In genomic region chr4:127214936-127215335, GRCh38 we compare ENCODE assay signal across 31 cellular contexts.
"Had no signal": no experiment of that assay in that cellular context is flagged by ENCODE, and none has a peak within 500 bp of the region (broad histone marks: within the 10 kb centered on the region; RNA-seq: fewer than 3 reads in every experiment).

No MANE protein-coding gene starts in this region.

- H3K4me3 ChIP-seq: pancreas, psoas muscle, skin epidermis, smooth muscle cell, spleen, suprapubic skin, testis, tibial artery, transverse colon, upper lobe of right lung, uterus had no signal

- H3K27me3 Mint-ChIP-seq: naive thymus-derived CD4-positive, alpha-beta T cell; progenitor cell of endocrine pancreas; stimulated activated memory B cell treated with anti-CD40 and anti-IgM and Interleukin-4, amounts not matched to agents 10 μg/mL and 1 μg/mL and 100 μg/mL, for 72 hours; stimulated activated naive CD8-positive, alpha-beta T cell treated with anti-CD3 and anti-CD28 coated beads, Interleukin-15, amount 100 ng/mL, for 72 hours; type B pancreatic cell had no signal

- H3K9me3 ChIP-seq: neutrophil, pancreas, psoas muscle, suprapubic skin, testis, tibial artery, transverse colon, upper lobe of right lung, uterus had no signal

- H3K4me1 ChIP-seq: pancreas, psoas muscle, upper lobe of right lung had no signal

- H3K4me1 Mint-ChIP-seq: naive thymus-derived CD4-positive, alpha-beta T cell; natural killer cell; nephron progenitor cell; neural crest cell; stimulated activated memory B cell treated with anti-CD40 and anti-IgM and Interleukin-4, amounts not matched to agents 10 μg/mL and 1 μg/mL and 100 μg/mL, for 72 hours; stimulated activated naive CD8-positive, alpha-beta T cell treated with anti-CD3 and anti-CD28 coated beads, Interleukin-15, amount 100 ng/mL, for 72 hours had no signal

- ATAC-seq: naive thymus-derived CD4-positive, alpha-beta T cell; natural killer cell; pancreas; psoas muscle; stimulated activated memory B cell treated with anti-CD40 and anti-IgM and Interleukin-4, amounts not matched to agents 10 μg/mL and 1 μg/mL and 100 μg/mL, for 72 hours; stimulated activated naive CD8-positive, alpha-beta T cell treated with anti-CD3 and anti-CD28 coated beads, Interleukin-15, amount 100 ng/mL, for 72 hours; stimulated activated naive CD8-positive, alpha-beta T cell treated with anti-CD3 and anti-CD28 coated beads, Interleukin-15, Interleukin-2, amounts not matched to agents 100 U/mL and 50 U/mL, for 24 hours had no signal

- H3K36me3 ChIP-seq: neutrophil, pancreas, spleen, suprapubic skin, tibial artery, transverse colon, upper lobe of right lung, uterus had no signal

- H3K9me3 Mint-ChIP-seq: nephron progenitor cell, neural crest cell had no signal

- H3K4me3 Mint-ChIP-seq: naive thymus-derived CD4-positive, alpha-beta T cell; natural killer cell; nephron progenitor cell; neural crest cell; stimulated activated memory B cell treated with anti-CD40 and anti-IgM and Interleukin-4, amounts not matched to agents 10 μg/mL and 1 μg/mL and 100 μg/mL, for 72 hours; stimulated activated naive CD8-positive, alpha-beta T cell treated with anti-CD3 and anti-CD28 coated beads, Interleukin-15, amount 100 ng/mL, for 72 hours; type B pancreatic cell had no signal

- H3K36me3 Mint-ChIP-seq: natural killer cell; stimulated activated memory B cell treated with anti-CD40 and anti-IgM and Interleukin-4, amounts not matched to agents 10 μg/mL and 1 μg/mL and 100 μg/mL, for 72 hours; type B pancreatic cell had no signal

- DNase-seq: naive thymus-derived CD4-positive, alpha-beta T cell; natural killer cell; nephron progenitor cell; nucleus accumbens; pancreas; posterior cingulate gyrus; psoas muscle; right cardiac atrium; spleen; stimulated activated CD4-positive, alpha-beta T cell treated with anti-CD3 and anti-CD28 coated beads, Interleukin-12 subunit alpha, Interleukin-12 subunit beta, amount 100 ng/mL, for 4 hours; stimulated activated CD4-positive, alpha-beta T cell treated with anti-CD3 and anti-CD28 coated beads, Interleukin-1b, Interleukin-23, amount 100 ng/mL, for 48 hours; stimulated activated CD4-positive, alpha-beta T cell treated with anti-CD3 and anti-CD28 coated beads, Interleukin-4, amount 100 ng/mL, for 1 hour; stimulated activated CD4-positive, alpha-beta T cell treated with anti-CD3 and anti-CD28 coated beads, Interleukin-4, amount 100 ng/mL, for 4 hours; stimulated activated CD8-positive, alpha-beta memory T cell treated with anti-CD3 and anti-CD28 coated beads, Interleukin-4, amount 100 ng/mL, for 48 hours; stimulated activated naive CD4-positive, alpha-beta T cell; stimulated activated naive CD8-positive, alpha-beta T cell treated with anti-CD3 and anti-CD28 coated beads, Interleukin-15, amount 100 ng/mL, for 72 hours; stimulated activated naive CD8-positive, alpha-beta T cell treated with anti-CD3 and anti-CD28 coated beads, Interleukin-15, Interleukin-2, amounts not matched to agents 100 U/mL and 50 U/mL, for 24 hours; substantia nigra; testis; tibial artery; transverse colon; upper lobe of right lung; uterus had no signal

- H3K27ac ChIP-seq: neutrophil, pancreas, psoas muscle, suprapubic skin, transverse colon, upper lobe of right lung, uterus had no signal

- H3K27ac Mint-ChIP-seq: naive thymus-derived CD4-positive, alpha-beta T cell; natural killer cell; nephron progenitor cell; stimulated activated memory B cell treated with anti-CD40 and anti-IgM and Interleukin-4, amounts not matched to agents 10 μg/mL and 1 μg/mL and 100 μg/mL, for 72 hours; stimulated activated naive CD8-positive, alpha-beta T cell treated with anti-CD3 and anti-CD28 coated beads, Interleukin-15, amount 100 ng/mL, for 72 hours; type B pancreatic cell had no signal

- H3K27me3 ChIP-seq: neutrophil, pancreas, spleen, suprapubic skin, testis, tibial artery, transverse colon, upper lobe of right lung, uterus had no signal
